ENCODE assay signal across 17 cellular contexts in genomic region chr6:24662206-24662605, GRCh38. TPM values are rescaled to one million over a fixed set of nuclear protein-coding genes. Genes with fewer than 3 reads are reported as not detected.
"Had no signal": no experiment of that assay in that cellular context is flagged by ENCODE, and none has a peak within 500 bp of the region (broad histone marks: within the 10 kb centered on the region; RNA-seq: fewer than 3 reads in every experiment).

No MANE protein-coding gene starts in this region.

- H3K9me3 ChIP-seq: heart right ventricle, lower lobe of right lung, right atrium auricular region had no signal

- ATAC-seq: activated CD4-positive, alpha-beta T cell treated with anti-CD3 and anti-CD28 coated beads for 36 hours; effector memory CD8-positive, alpha-beta T cell; heart right ventricle; left cardiac atrium; lower lobe of right lung; stimulated activated naive CD8-positive, alpha-beta T cell treated with anti-CD3 and anti-CD28 coated beads, Interleukin-15, Interleukin-2, amounts not matched to agents 100 U/mL and 50 U/mL, for 24 hours had no signal

- H3K9me3 Mint-ChIP-seq: activated CD4-positive, alpha-beta memory T cell treated with anti-CD3 and anti-CD28 coated beads, Interleukin-2, amount 10 ng/mL, durations not matched to agents 7 days and 5 days; activated naive CD8-positive, alpha-beta T cell treated with anti-CD3 and anti-CD28 coated beads, Interleukin-2, amount 10 ng/mL, durations not matched to agents 7 days and 5 days; effector memory CD8-positive, alpha-beta T cell had no signal

- H3K27ac Mint-ChIP-seq: activated CD4-positive, alpha-beta memory T cell treated with anti-CD3 and anti-CD28 coated beads, Interleukin-2, amount 10 ng/mL, durations not matched to agents 7 days and 5 days; activated CD4-positive, alpha-beta T cell treated with anti-CD3 and anti-CD28 coated beads for 36 hours; activated naive CD8-positive, alpha-beta T cell treated with anti-CD3 and anti-CD28 coated beads, Interleukin-2, amount 10 ng/mL, durations not matched to agents 7 days and 5 days had no signal

- H3K27me3 ChIP-seq: brain microvascular endothelial cell, heart right ventricle, right atrium auricular region had no signal

- H3K4me3 ChIP-seq: heart right ventricle, lower lobe of right lung, right atrium auricular region, skin epidermis had no signal

- DNase-seq: activated CD4-positive, alpha-beta memory T cell treated with anti-CD3 and anti-CD28 coated beads, Interleukin-2, amount 10 ng/mL, durations not matched to agents 7 days and 5 days; activated CD4-positive, alpha-beta T cell treated with anti-CD3 and anti-CD28 coated beads for 36 hours; activated gamma-delta T cell treated with Interleukin-2 at 50 U/mL for 16 hours; activated naive CD8-positive, alpha-beta T cell treated with anti-CD3 and anti-CD28 coated beads, Interleukin-2, amount 10 ng/mL, durations not matched to agents 7 days and 5 days; activated T-cell treated with anti-CD3 and anti-CD28 coated beads, Interleukin-2, amount 50 U/mL, for 48 hours; brain microvascular endothelial cell; effector memory CD8-positive, alpha-beta T cell; heart right ventricle; left cardiac atrium; lower lobe of right lung; stimulated activated CD4-positive, alpha-beta T cell treated with anti-CD3 and anti-CD28 coated beads, Interleukin-15, amount 100 ng/mL, for 24 hours; stimulated activated CD4-positive, alpha-beta T cell treated with anti-CD3 and anti-CD28 coated beads, Interleukin-4, amount 100 ng/mL, for 24 hours; stimulated activated naive CD8-positive, alpha-beta T cell treated with anti-CD3 and anti-CD28 coated beads, Interleukin-15, Interleukin-2, amounts not matched to agents 100 U/mL and 50 U/mL, for 24 hours; T1000; trophoblast cell had no signal

- H3K27ac ChIP-seq: brain microvascular endothelial cell, heart right ventricle, lower lobe of right lung, right atrium auricular region, skin epidermis had no signal

- H3K4me3 Mint-ChIP-seq: activated CD4-positive, alpha-beta memory T cell treated with anti-CD3 and anti-CD28 coated beads, Interleukin-2, amount 10 ng/mL, durations not matched to agents 7 days and 5 days; activated CD4-positive, alpha-beta T cell treated with anti-CD3 and anti-CD28 coated beads for 36 hours; activated naive CD8-positive, alpha-beta T cell treated with anti-CD3 and anti-CD28 coated beads, Interleukin-2, amount 10 ng/mL, durations not matched to agents 7 days and 5 days; effector memory CD8-positive, alpha-beta T cell had no signal

- H3K27me3 Mint-ChIP-seq: activated CD4-positive, alpha-beta memory T cell treated with anti-CD3 and anti-CD28 coated beads, Interleukin-2, amount 10 ng/mL, durations not matched to agents 7 days and 5 days; activated CD4-positive, alpha-beta T cell treated with anti-CD3 and anti-CD28 coated beads for 36 hours; activated naive CD8-positive, alpha-beta T cell treated with anti-CD3 and anti-CD28 coated beads, Interleukin-2, amount 10 ng/mL, durations not matched to agents 7 days and 5 days; effector memory CD8-positive, alpha-beta T cell had no signal

RNA-seq across cellular contexts. Expression of gene KIAA0319, which starts 16.2 kb away (rescaled TPM):
- polyA plus RNA-seq: heart right ventricle had no signal
